ENCODE assay signal across 1 cellular context in the genomic region with DNA sequence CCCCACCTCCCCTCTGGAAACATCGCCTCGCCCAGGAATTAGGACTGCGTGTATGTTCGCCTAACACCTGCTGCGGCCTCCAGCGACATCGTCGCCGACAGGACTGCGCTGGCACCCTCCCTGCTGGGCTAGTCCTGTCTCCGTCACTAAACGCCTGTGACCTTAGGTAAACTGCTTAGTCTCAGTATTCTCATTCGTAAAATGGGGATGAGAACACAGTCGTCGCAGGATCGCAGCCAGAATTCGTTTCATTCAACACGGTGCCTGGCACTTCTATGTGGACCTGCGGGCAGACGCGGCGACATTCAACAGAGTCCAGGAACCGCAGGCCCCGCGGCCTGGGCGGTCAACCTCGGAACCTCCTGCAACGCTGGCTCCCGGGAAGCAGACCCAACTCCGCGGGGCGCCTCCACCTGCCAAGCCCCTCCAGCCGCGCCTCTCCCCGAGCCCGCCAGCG.
A peak's percentile ranks its signal among the peaks of the same experiment; 100 is the strongest.
TF ChIP-seq lines count a peak whose summit lies in the region.

No MANE protein-coding gene starts in this region.

TF ChIP-seq in H1, 55 proteins besides CTCF, POLR2A, EP300 and RAD21 (continued from another document):
- no peak for TF ChIP-seq CHD7 (IDR thresholded peaks at IDR 0.05; ENCODE audit: insufficient replicate concordance, low read length)
- TF ChIP-seq SP2 (IDR thresholded peaks at IDR 0.05; ENCODE audit: low read length) = no peak
- TF ChIP-seq BCL11A (IDR thresholded peaks at IDR 0.05; ENCODE audit: low read depth in 2 of 2, low read length in 2 of 2) = no peak
- TF ChIP-seq RXRA (IDR thresholded peaks at IDR 0.05; ENCODE audit: insufficient read depth, low read depth, low read length) = 0 out of 2 replicates have a peak, but pooled peaks have one; percentile 33
